8 cellular contexts compared by ENCODE assay signal in the genomic region with DNA sequence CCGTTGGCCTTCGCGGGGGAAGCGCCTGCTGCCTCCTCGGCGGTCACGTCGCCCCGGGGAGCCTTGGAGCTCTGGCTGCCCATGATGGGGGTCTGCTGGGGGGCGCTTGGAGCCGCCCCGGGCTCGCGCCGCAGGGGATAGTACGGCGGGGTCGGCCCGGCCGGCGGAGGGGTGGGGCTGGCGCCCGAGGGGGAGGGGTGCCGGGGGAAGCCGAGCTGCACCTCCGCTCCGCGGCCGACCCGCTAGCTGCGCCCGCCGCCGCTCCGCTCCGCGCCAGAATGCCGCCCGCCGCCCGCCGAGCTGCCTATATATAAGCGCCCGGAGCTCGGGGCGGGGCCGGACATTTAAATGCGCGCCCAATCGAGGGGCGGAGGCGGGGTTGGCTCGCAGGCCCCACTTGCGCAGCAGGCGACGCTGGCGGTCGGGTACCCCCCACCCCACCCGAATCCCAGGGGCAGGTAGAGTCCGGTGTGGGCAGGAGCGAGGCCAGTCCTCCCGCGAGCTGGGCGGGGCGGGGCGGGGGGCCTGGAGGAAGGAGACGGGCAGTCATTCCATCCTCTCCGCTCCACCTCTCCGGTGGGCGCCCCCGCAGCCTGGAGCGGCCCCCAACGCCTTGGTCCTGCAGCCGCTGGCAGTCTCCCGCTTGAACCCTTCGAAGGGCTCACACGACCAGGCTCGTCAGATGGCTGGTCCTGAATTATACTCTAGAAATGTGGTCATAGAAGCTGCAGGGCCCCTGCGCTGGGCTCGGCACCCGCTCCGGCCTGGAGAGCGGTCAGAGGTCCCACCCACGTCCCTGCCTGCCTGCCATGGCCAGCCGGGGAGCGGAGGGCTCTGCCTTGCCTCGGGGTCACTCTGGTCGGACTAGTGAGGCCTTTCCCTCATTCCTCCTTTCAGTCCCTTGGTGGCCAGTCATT. TPM values are rescaled to one million over a fixed set of nuclear protein-coding genes. Genes with fewer than 3 reads are reported as not detected.
DNase-seq lines count a peak whose midpoint lies in the region; ATAC-seq and TF ChIP-seq lines count a peak whose summit lies in the region.

A gene with protein sequence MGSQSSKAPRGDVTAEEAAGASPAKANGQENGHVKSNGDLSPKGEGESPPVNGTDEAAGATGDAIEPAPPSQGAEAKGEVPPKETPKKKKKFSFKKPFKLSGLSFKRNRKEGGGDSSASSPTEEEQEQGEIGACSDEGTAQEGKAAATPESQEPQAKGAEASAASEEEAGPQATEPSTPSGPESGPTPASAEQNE (minus strand): TSS at position 283 of the 917 bp plus-strand sequence. CDS start 200 bp downstream, at position 83.

- WGBS in esophagus squamous epithelium, 2 donors: 20 to 23% methylated on average over 1 to 5 of the region's 88 CpGs

- DNase-seq in AG08395 (ENCODE audit: low spot score) (peak; percentile 71), HT-29 (ENCODE audit: low spot score) (peak; percentile 74), OCI-M1 (lab: John Stamatoyannopoulos, UW) (peak; percentile 84), esophagus squamous epithelium (lab: John Stamatoyannopoulos, UW) (no peak), myocyte (ENCODE audit: low read depth) (peak; percentile 74)
- DNase-seq in activated T-cell treated with anti-CD3 and anti-CD28 coated beads, Interleukin-2, amount 50 U/mL, for 24 hours: peak; percentile 90
- peak; percentile 66 to 83 for DNase-seq in stimulated activated CD8-positive, alpha-beta memory T cell treated with anti-CD3 and anti-CD28 coated beads, Interleukin-7, amount 100 ng/mL, for 4 hours (ENCODE audit: low read depth in 2 of 2)

- peak; percentile 52 for ATAC-seq in GM19035 (IDR thresholded peaks at IDR 0.05; ENCODE audit: unreplicated experiment)

- H3K27ac ChIP-seq in esophagus squamous epithelium: peak within 1 kb of the TSS; percentile 47 to 78 (median 64)

- H3K4me1 Mint-ChIP-seq in activated T-cell treated with anti-CD3 and anti-CD28 coated beads, Interleukin-2, amount 50 U/mL, for 24 hours (ENCODE audit: low read depth): peaks cover 50% of the 10 kb centered on the region

- TF ChIP-seq CTCF in esophagus squamous epithelium (IDR thresholded peaks at IDR 0.05): no peak

- intact Hi-C loops in esophagus squamous epithelium (cut with DNase I): no loop called here

- TF ChIP-seq POLR2A in esophagus squamous epithelium (IDR thresholded peaks at IDR 0.05): peak in 2 of 4 donors; percentile 76 to 83

- H3K27me3 Mint-ChIP-seq in activated T-cell treated with anti-CD3 and anti-CD28 coated beads, Interleukin-2, amount 50 U/mL, for 24 hours: no peaks in the 10 kb centered on the region

- peaks cover 5 to 33% (median 11%) of the 10 kb centered on the region in 3 donors for H3K36me3 ChIP-seq in esophagus squamous epithelium

- peaks cover 0 to 14% (median 0%) of the 10 kb centered on the region in 4 donors for H3K27me3 ChIP-seq in esophagus squamous epithelium

- peak within 1 kb of the TSS; percentile 49 to 86 (median 65) for H3K4me3 ChIP-seq in esophagus squamous epithelium

- H3K4me1 ChIP-seq in esophagus squamous epithelium: peaks cover 35 to 69% (median 37%) of the 10 kb centered on the region in 3 donors

- peak within 1 kb of the TSS; percentile 83 for H3K4me3 Mint-ChIP-seq in activated T-cell treated with anti-CD3 and anti-CD28 coated beads, Interleukin-2, amount 50 U/mL, for 24 hours

- no peaks in the 10 kb centered on the region for H3K9me3 Mint-ChIP-seq in activated T-cell treated with anti-CD3 and anti-CD28 coated beads, Interleukin-2, amount 50 U/mL, for 24 hours

- H3K36me3 Mint-ChIP-seq in activated T-cell treated with anti-CD3 and anti-CD28 coated beads, Interleukin-2, amount 50 U/mL, for 24 hours (ENCODE audit: low read depth): peaks cover 36% of the 10 kb centered on the region

- H3K27ac Mint-ChIP-seq in activated T-cell treated with anti-CD3 and anti-CD28 coated beads, Interleukin-2, amount 50 U/mL, for 24 hours: peak within 1 kb of the TSS; percentile 89

- H3K9me3 ChIP-seq in esophagus squamous epithelium: no peaks in the 10 kb centered on the region

RNA-seq across cellular contexts. Expression of the gene that starts here (rescaled TPM):
- total RNA-seq in HT-29 (2014; rRNA removed; shearing (Covaris generic)): 384 TPM in 2 replicates
- total RNA-seq in esophagus squamous epithelium: 1 to 10 TPM; 4.4 to 6.1 (median 5.1) TPM
- 65.5 and 94.0 TPM in 2 replicates for total RNA-seq in myocyte
- polyA plus RNA-seq in myocyte (2012): 47.0 TPM
